8 cellular contexts compared by ENCODE assay signal in genomic region chr3:176663819-176664218, GRCh38.
DNase-seq lines count a peak whose midpoint lies in the region; ATAC-seq and TF ChIP-seq lines count a peak whose summit lies in the region.

No MANE protein-coding gene starts in this region.

- H3K36me3 Mint-ChIP-seq in chondrocyte (ENCODE audit: low read depth), result peaks cover 1% of the 10 kb centered on the region

- no peaks in the 10 kb centered on the region for H3K27me3 ChIP-seq in BE2C

- peak; percentile 13 for DNase-seq in BE2C
- DNase-seq in NCI-H748 (lab: John Stamatoyannopoulos, UW; ENCODE audit: unreplicated experiment), result peak; percentile 81
- DNase-seq in chondrocyte (ENCODE audit: low spot score), result no peak
- peak; percentile 37 for DNase-seq in myocyte (ENCODE audit: low read depth)
- DNase-seq in cortex of kidney (lab: John Stamatoyannopoulos, UW), result no peak
- DNase-seq in OCI-M2 (lab: John Stamatoyannopoulos, UW; ENCODE audit: unreplicated experiment), result no peak

- no peaks in the 10 kb centered on the region for H3K9me3 ChIP-seq in BE2C

- H3K9me3 Mint-ChIP-seq in chondrocyte (ENCODE audit: low read depth), result peaks cover 8% of the 10 kb centered on the region

- H3K4me3 ChIP-seq in BE2C (ENCODE audit: low read depth, low read length), result no peak overlapping the region

- H3K4me3 Mint-ChIP-seq in chondrocyte (ENCODE audit: unreplicated experiment), result no peak overlapping the region

- TF ChIP-seq CTCF in BE2C (IDR thresholded peaks at IDR 0.05; ENCODE audit: low read depth, low read length) (peak; percentile 60), chondrocyte (IDR thresholded peaks at IDR 0.05) (peak; percentile 79)

- no peak overlapping the region for H3K27ac Mint-ChIP-seq in chondrocyte (ENCODE audit: unreplicated experiment)

- ATAC-seq in HG03432 (IDR thresholded peaks at IDR 0.05; ENCODE audit: unreplicated experiment), result peak; percentile 36
- no peak for ATAC-seq in HG03442 (IDR thresholded peaks at IDR 0.05; ENCODE audit: unreplicated experiment)

- peaks cover 5% of the 10 kb centered on the region for H3K27me3 Mint-ChIP-seq in chondrocyte (ENCODE audit: low read depth)

- H3K4me1 Mint-ChIP-seq in chondrocyte (ENCODE audit: low read depth), result peaks cover 7% of the 10 kb centered on the region

- peaks cover 6% of the 10 kb centered on the region for H3K4me1 ChIP-seq in BE2C

- no peaks in the 10 kb centered on the region for H3K36me3 ChIP-seq in BE2C

Comparison
In these comparisons a context has a peak if more than half of its experiments do, and no peak if none do; other contexts are left out.
1. DNase-seq: peak in BE2C (single experiment), NCI-H748 (single experiment) and myocyte (single experiment); none in chondrocyte (single experiment), cortex of kidney (single experiment) and OCI-M2 (single experiment).